In genomic region chr20:31739550-31739863, GRCh38 we compare ENCODE assay signal across 9 cellular contexts. TPM values are rescaled to one million over a fixed set of nuclear protein-coding genes. Genes with fewer than 3 reads are reported as not detected.
A peak's percentile ranks its signal among the peaks of the same experiment; 100 is the strongest.
DNase-seq lines count a peak whose midpoint lies in the region; ATAC-seq, FAIRE-seq and TF ChIP-seq lines count a peak whose summit lies in the region.
"Had no signal": no experiment of that assay in that cellular context is flagged by ENCODE, and none has a peak within 500 bp of the region (broad histone marks: within the 10 kb centered on the region; RNA-seq: fewer than 3 reads in every experiment).

No MANE protein-coding gene starts in this region.

- TF ChIP-seq CTCF in natural killer cell (IDR thresholded peaks at IDR 0.05) (no peak), astrocyte (IDR thresholded peaks at IDR 0.05; ENCODE audit: insufficient read depth, low read depth, low read length) (no peak), lower lobe of right lung (IDR thresholded peaks at IDR 0.05) (no peak)

- H3K27me3 ChIP-seq in astrocyte (ENCODE audit: insufficient read depth, low read length) (no peaks in the 10 kb centered on the region), lower lobe of right lung (ENCODE audit: low read depth) (no peaks in the 10 kb centered on the region)

- peaks cover 54% of the 10 kb centered on the region for H3K79me2 ChIP-seq in astrocyte (ENCODE audit: insufficient read depth, low read length)

- H2AFZ ChIP-seq in astrocyte (ENCODE audit: low read depth, low read length), result peak overlapping the region; percentile 84

- peak overlapping the region; percentile 81 for H3K27ac ChIP-seq in astrocyte (ENCODE audit: low read depth, low read length)
- H3K27ac ChIP-seq in lower lobe of right lung, result no peak overlapping the region

- H3K4me1 Mint-ChIP-seq in natural killer cell (no peaks in the 10 kb centered on the region), astrocyte (ENCODE audit: low read depth, unreplicated experiment) (no peaks in the 10 kb centered on the region)
- H3K4me1 Mint-ChIP-seq in natural killer cell treated with Interleukin-12 subunit alpha and Interleukin-12 subunit beta and Interleukin-15 and Interleukin-18, amount 100 ng/mL, for 72 hours (ENCODE audit: low read depth in 2 of 2), result no peaks in the 10 kb centered on the region

- peak overlapping the region; percentile 90 for H3K4me2 ChIP-seq in astrocyte (ENCODE audit: low read length)

- H3K4me3 Mint-ChIP-seq in natural killer cell (no peak overlapping the region), astrocyte (ENCODE audit: unreplicated experiment) (no peak overlapping the region)
- no peak overlapping the region for H3K4me3 Mint-ChIP-seq in natural killer cell treated with Interleukin-12 subunit alpha and Interleukin-12 subunit beta and Interleukin-15 and Interleukin-18, amount 100 ng/mL, for 72 hours
- H3K4me3 Mint-ChIP-seq: activated T-cell treated with anti-CD3 and anti-CD28 coated beads, Interleukin-2, amount 50 U/mL, for 4 hours had no signal

- H3K4me3 ChIP-seq in astrocyte (ENCODE audit: insufficient read depth, low read depth, low read length), result peak overlapping the region; percentile 98
- peak overlapping the region; percentile 84 for H3K4me3 ChIP-seq in lower lobe of right lung

- no peak for FAIRE-seq in astrocyte (lab: Jason Lieb, UNC)

- H3K36me3 ChIP-seq in astrocyte (ENCODE audit: insufficient read depth, low read length), result no peaks in the 10 kb centered on the region
- H3K36me3 ChIP-seq in lower lobe of right lung, result no peaks in the 10 kb centered on the region

- peak overlapping the region; percentile 85 for H3K9ac ChIP-seq in astrocyte (ENCODE audit: low read length)

- H3K4me1 ChIP-seq in astrocyte (ENCODE audit: insufficient read depth, low read length), result peaks cover 11% of the 10 kb centered on the region
- H3K4me1 ChIP-seq in lower lobe of right lung, result no peaks in the 10 kb centered on the region

- H3K27ac Mint-ChIP-seq in natural killer cell (no peak overlapping the region), astrocyte (ENCODE audit: unreplicated experiment) (no peak overlapping the region)
- no peak overlapping the region for H3K27ac Mint-ChIP-seq in natural killer cell treated with Interleukin-12 subunit alpha and Interleukin-12 subunit beta and Interleukin-15 and Interleukin-18, amount 100 ng/mL, for 72 hours

- H3K36me3 Mint-ChIP-seq in natural killer cell (no peaks in the 10 kb centered on the region), astrocyte (ENCODE audit: low read depth, unreplicated experiment) (no peaks in the 10 kb centered on the region)
- no peaks in the 10 kb centered on the region for H3K36me3 Mint-ChIP-seq in natural killer cell treated with Interleukin-12 subunit alpha and Interleukin-12 subunit beta and Interleukin-15 and Interleukin-18, amount 100 ng/mL, for 72 hours

- H4K20me1 ChIP-seq in astrocyte (ENCODE audit: insufficient read depth, low read length), result no peaks in the 10 kb centered on the region

- DNase-seq in natural killer cell (no peak), astrocyte (ENCODE audit: low read depth) (no peak), lower lobe of right lung (no peak), middle frontal gyrus (ENCODE audit: extremely low spot score, low spot score) (no peak), NCI-H1694 (lab: John Stamatoyannopoulos, UW) (no peak)
- DNase-seq in natural killer cell treated with Interleukin-12 subunit alpha and Interleukin-12 subunit beta and Interleukin-15 and Interleukin-18, amount 100 ng/mL, for 72 hours (ENCODE audit: low spot score), result no peak

- intact Hi-C loops in natural killer cell (cut with micrococcal nuclease), result no loop called here
- intact Hi-C loops in lower lobe of right lung (cut with DNase I), result no loop called here

- H3K9me3 Mint-ChIP-seq in natural killer cell (no peaks in the 10 kb centered on the region), astrocyte (ENCODE audit: unreplicated experiment) (no peaks in the 10 kb centered on the region)
- no peaks in the 10 kb centered on the region for H3K9me3 Mint-ChIP-seq in natural killer cell treated with Interleukin-12 subunit alpha and Interleukin-12 subunit beta and Interleukin-15 and Interleukin-18, amount 100 ng/mL, for 72 hours
- H3K9me3 Mint-ChIP-seq: activated T-cell treated with anti-CD3 and anti-CD28 coated beads, Interleukin-2, amount 50 U/mL, for 4 hours had no signal

- H3K27me3 Mint-ChIP-seq in natural killer cell (ENCODE audit: low read depth in 2 of 2) (no peaks in the 10 kb centered on the region), astrocyte (ENCODE audit: low read depth, unreplicated experiment) (no peaks in the 10 kb centered on the region)
- no peaks in the 10 kb centered on the region for H3K27me3 Mint-ChIP-seq in natural killer cell treated with Interleukin-12 subunit alpha and Interleukin-12 subunit beta and Interleukin-15 and Interleukin-18, amount 100 ng/mL, for 72 hours

- H3K9me3 ChIP-seq in astrocyte (ENCODE audit: insufficient read depth, low read depth, low read length) (no peaks in the 10 kb centered on the region), lower lobe of right lung (no peaks in the 10 kb centered on the region)

- ATAC-seq in natural killer cell (peak; percentile 7 to 17 (median 12)), lower lobe of right lung (no peak), HG03045 (IDR thresholded peaks at IDR 0.05; ENCODE audit: unreplicated experiment) (no peak), HG02623 (IDR thresholded peaks at IDR 0.05; ENCODE audit: unreplicated experiment) (no peak)
- ATAC-seq in natural killer cell treated with Interleukin-12 subunit alpha and Interleukin-12 subunit beta and Interleukin-15 and Interleukin-18, amount 100 ng/mL, for 72 hours, result no peak

RNA-seq across cellular contexts. Expression of gene TPX2, which starts 0.4 kb away (rescaled TPM):
- total RNA-seq in natural killer cell (1 to 10 TPM; 2.2 to 4.2 (median 2.2) TPM), astrocyte (31.7 and 41.6 TPM in 2 replicates), lower lobe of right lung (1.9 TPM)
- total RNA-seq in natural killer cell treated with Interleukin-12 subunit alpha and Interleukin-12 subunit beta and Interleukin-15 and Interleukin-18, amount 100 ng/mL, for 72 hours, result 100 to 1,000 TPM in 1 of 2 donors, 10 to 100 TPM in 1; 51.8 to 102 TPM

RNA-seq across cellular contexts. Expression of gene BCL2L1, which starts 16.8 kb away (rescaled TPM):
- total RNA-seq in natural killer cell (10 to 100 TPM; 67.4 to 92.6 (median 78.6) TPM), astrocyte (103 and 149 TPM in 2 replicates), lower lobe of right lung (126 TPM)
- 100 to 1,000 TPM; 140 to 325 TPM for total RNA-seq in natural killer cell treated with Interleukin-12 subunit alpha and Interleukin-12 subunit beta and Interleukin-15 and Interleukin-18, amount 100 ng/mL, for 72 hours

Comparison
In these comparisons a context has a peak if more than half of its experiments do, and no peak if none do; other contexts are left out.
1. ATAC-seq: peak in natural killer cell (3 of 3); none in natural killer cell treated with Interleukin-12 subunit alpha and Interleukin-12 subunit beta and Interleukin-15 and Interleukin-18, amount 100 ng/mL, for 72 hours (0 of 2), lower lobe of right lung (0 of 2), HG03045 (single experiment) and HG02623 (single experiment).